In genomic region chr15:96403932-96404331, GRCh38 we compare ENCODE assay signal across 31 cellular contexts.
A peak's percentile ranks its signal among the peaks of the same experiment; 100 is the strongest.
DNase-seq lines count a peak whose midpoint lies in the region; ATAC-seq, FAIRE-seq and TF ChIP-seq lines count a peak whose summit lies in the region.
"Had no signal": no experiment of that assay in that cellular context is flagged by ENCODE, and none has a peak within 500 bp of the region (broad histone marks: within the 10 kb centered on the region; RNA-seq: fewer than 3 reads in every experiment).

No MANE protein-coding gene starts in this region.

- H3K27me3 ChIP-seq in HepG2 (ENCODE audit: control insufficient read depth in 1 of 2, insufficient read depth in 2 of 2, low read length in 2 of 2) (peaks cover 0 to 27% of the 10 kb centered on the region in 2 experiments; a peak in 3 of 5 replicates), right lobe of liver (peaks cover 5 to 11% of the 10 kb centered on the region in 2 donors), K562 (ENCODE audit: control insufficient read depth in 2 of 2, insufficient read depth in 2 of 2, low read length in 2 of 2) (peaks cover 7 to 8% of the 10 kb centered on the region in 2 experiments; a peak in 3 of 5 replicates)

- H3K27ac ChIP-seq in HepG2 (ENCODE audit: extremely low read length, insufficient read depth, low read length) (no peak overlapping the region), right lobe of liver (no peak overlapping the region), K562 (ENCODE audit: extremely low read depth, low read depth, low read length) (no peak overlapping the region)
- H3K27ac ChIP-seq: 22Rv1; A549; BLaER1; BLaER1 treated with 17β-estradiol and CSF1 and Interleukin-3, amounts not matched to agents 10 nM and 100 nM; C4-2B had no signal

- 4% methylated on average over 1 of the region's 1 CpG for WGBS in HepG2 (ENCODE audit: low lambda C conversion rate)
- WGBS in right lobe of liver (ENCODE audit: insufficient coverage, low coverage, low lambda C conversion rate, missing lambda C conversion rate): 57% methylated on average over 1 of the region's 1 CpG
- WGBS in K562 (ENCODE audit: insufficient coverage, low coverage, missing lambda C conversion rate): 38% methylated on average over 1 of the region's 1 CpG

- BruUV-seq in HepG2 (replicated peaks; lab: Mats Ljungman, UMichigan): no TSS peak
- no TSS peak for BruUV-seq in K562 (replicated peaks; lab: Mats Ljungman, UMichigan)

- no peak for ATAC-seq in HepG2
- no peak for ATAC-seq in right lobe of liver
- no peak for ATAC-seq in K562
- ATAC-seq: A549; CD8-positive, alpha-beta T cell had no signal

- TF ChIP-seq RAD21 in HepG2 (CRISPR knock-in tag; IDR thresholded peaks at IDR 0.05): no peak
- no peak for TF ChIP-seq RAD21 in K562 (CRISPR knock-in tag; conservative IDR thresholded peaks at IDR 0.05 in 1 of 2, IDR thresholded peaks at IDR 0.05 in 1 of 2)

- H3K9me3 ChIP-seq in HepG2 (ENCODE audit: low read length) (no peaks in the 10 kb centered on the region), right lobe of liver (no peaks in the 10 kb centered on the region), K562 (replicated peaks; ENCODE audit: control insufficient read depth, insufficient read depth, low read depth, low read length) (no peaks in the 10 kb centered on the region)
- H3K9me3 ChIP-seq: BE2C, Caco-2 had no signal

- H3K79me2 ChIP-seq in HepG2 (ENCODE audit: insufficient read depth, low read length): no peaks in the 10 kb centered on the region
- H3K79me2 ChIP-seq in K562 (ENCODE audit: control insufficient read depth, insufficient read depth, low read length): no peaks in the 10 kb centered on the region

- H3K9ac ChIP-seq in HepG2 (ENCODE audit: insufficient read depth, low read depth, low read length): no peak overlapping the region
- no peak overlapping the region for H3K9ac ChIP-seq in K562 (ENCODE audit: insufficient read depth in 1 of 2, low read depth in 2 of 2, low read length in 2 of 2)
- H3K9ac ChIP-seq: BLaER1; BLaER1 treated with 17β-estradiol and CSF1 and Interleukin-3, amounts not matched to agents 10 nM and 100 nM had no signal

- no peak overlapping the region for H3K4me2 ChIP-seq in HepG2 (ENCODE audit: low read depth, low read length)
- H3K4me2 ChIP-seq in K562 (ENCODE audit: insufficient read depth, low read length): no peak overlapping the region
- H3K4me2 ChIP-seq: A549; BLaER1; BLaER1 treated with 17β-estradiol and CSF1 and Interleukin-3, amounts not matched to agents 10 nM and 100 nM had no signal

- no peaks in the 10 kb centered on the region for H4K20me1 ChIP-seq in HepG2 (ENCODE audit: insufficient read depth, low read length)
- H4K20me1 ChIP-seq in K562 (replicated peaks; ENCODE audit: control insufficient read depth, insufficient read depth, low read length): no peaks in the 10 kb centered on the region
- H4K20me1 ChIP-seq: BLaER1; BLaER1 treated with 17β-estradiol and CSF1 and Interleukin-3, amounts not matched to agents 10 nM and 100 nM had no signal

- FAIRE-seq in HepG2 (lab: Jason Lieb, UNC): no peak
- peak; percentile 26 for FAIRE-seq in K562 (lab: Jason Lieb, UNC)
- FAIRE-seq: A204.1, A549, D721Med had no signal

- DNase-seq in HepG2 (ENCODE audit: low spot score) (no peak), right lobe of liver (no peak), K562 (ENCODE audit: extremely low read depth in 1 of 4, low spot score in 3 of 4) (no peak), GM03348 (ENCODE audit: low spot score) (no peak)
- DNase-seq: 8988T; ACHN; AML-193; BE2C; C1 segment of cervical spinal cord; Caco-2; Calu3; CD4-positive, alpha-beta memory T cell; CD4-positive, alpha-beta T cell; CD4-positive, CD25-positive, alpha-beta regulatory T cell; CD8-positive, alpha-beta memory T cell; CD8-positive, alpha-beta T cell; COR-L47; DMS 273 treated with DMSO at 0.1 percent for 48 hours; DMS153; DMS53; DMS79; DMS79 treated with DMSO at 0.1 percent for 48 hours; DND-41; EL had no signal

- in situ Hi-C loops in HepG2 (cut with HindIII; ENCODE audit: extremely low pct_ligation_motif_present, low pct_unique_long_range_greater_than_20kb): no loop called here
- in situ Hi-C loops in K562 (cut with MboI): no loop called here

- intact Hi-C loops in HepG2 (cut with micrococcal nuclease; ENCODE audit: unreplicated experiment): no loop called here
- intact Hi-C loops in right lobe of liver (cut with DNase I): no loop called here
- intact Hi-C loops in K562 (cut with micrococcal nuclease): no loop called here

- no peak for TF ChIP-seq CTCF in HepG2 (CRISPR knock-in tag; IDR thresholded peaks at IDR 0.05)
- no peak for TF ChIP-seq CTCF in right lobe of liver (IDR thresholded peaks at IDR 0.05)
- TF ChIP-seq CTCF in K562 (IDR thresholded peaks at IDR 0.05 in 2 of 3, conservative IDR thresholded peaks at IDR 0.05 in 1 of 3; ENCODE audit: insufficient read depth in 2 of 3, low read depth in 1 of 3, low read length in 3 of 3): no peak

- H3K36me3 ChIP-seq in HepG2 (replicated peaks in 1 of 2; ENCODE audit: control insufficient read depth in 1 of 2, insufficient read depth in 2 of 2, low read length in 2 of 2) (no peaks in the 10 kb centered on the region), right lobe of liver (no peaks in the 10 kb centered on the region), K562 (ENCODE audit: control insufficient read depth, insufficient read depth, low read length) (no peaks in the 10 kb centered on the region)
- H3K36me3 ChIP-seq: BE2C; BLaER1; BLaER1 treated with 17β-estradiol and CSF1 and Interleukin-3, amounts not matched to agents 10 nM and 100 nM had no signal

- POLR2A ChIA-PET in HepG2 (lab: Yijun Ruan, JAX): no interaction called here
- POLR2A ChIA-PET in K562 (lab: Yijun Ruan, JAX): no interaction called here

- H2AFZ ChIP-seq in HepG2 (ENCODE audit: low read length): no peak overlapping the region
- no peak overlapping the region for H2AFZ ChIP-seq in K562 (ENCODE audit: low read depth, low read length)

- CTCF ChIA-PET in HepG2 (lab: Yijun Ruan, JAX; ENCODE audit: low intra/inter-chr PET ratio, low total read pairs) (no interaction called here), K562 (lab: Yijun Ruan, JAX; ENCODE audit: low intra/inter-chr PET ratio) (no interaction called here)

- 0 out of 2 replicates have a peak, but pooled peaks cover 1% of the 10 kb centered on the region for H3K4me1 ChIP-seq in HepG2 (ENCODE audit: insufficient read depth, low read length)
- H3K4me1 ChIP-seq in right lobe of liver: peaks cover 0 to 5% (median 2%) of the 10 kb centered on the region in 4 donors
- H3K4me1 ChIP-seq in K562 (replicated peaks in 1 of 2; ENCODE audit: control insufficient read depth in 2 of 2, insufficient read depth in 2 of 2, low read length in 2 of 2): peaks cover 3 to 4% of the 10 kb centered on the region in 2 experiments; a peak in 3 of 5 replicates
- H3K4me1 ChIP-seq: A549; BE2C; BLaER1; BLaER1 treated with 17β-estradiol and CSF1 and Interleukin-3, amounts not matched to agents 10 nM and 100 nM had no signal

- TF ChIP-seq EP300 in HepG2 (IDR thresholded peaks at IDR 0.05; ENCODE audit: low read depth in 2 of 2, low read length in 2 of 2) (no peak), HepG2 (CRISPR knock-in tag; IDR thresholded peaks at IDR 0.05; ENCODE audit: borderline replicate concordance) (no peak), K562 (IDR thresholded peaks at IDR 0.05; ENCODE audit: low read length) (no peak)

- H3K9me1 ChIP-seq in K562 (ENCODE audit: control insufficient read depth, insufficient read depth, low read length): no peaks in the 10 kb centered on the region

- H3K4me3 ChIP-seq in HepG2 (replicated peaks in 1 of 3; ENCODE audit: insufficient read depth in 1 of 3, low read depth in 2 of 3, low read length in 3 of 3) (no peak overlapping the region), right lobe of liver (no peak overlapping the region), K562 (no peak overlapping the region)
- H3K4me3 ChIP-seq: A549; BLaER1; BLaER1 treated with 17β-estradiol and CSF1 and Interleukin-3, amounts not matched to agents 10 nM and 100 nM had no signal

- TF ChIP-seq POLR2A in HepG2 (IDR thresholded peaks at IDR 0.05; ENCODE audit: insufficient read depth in 1 of 2, low read depth in 2 of 2, low read length in 2 of 2): no peak
- no peak for TF ChIP-seq POLR2A in right lobe of liver (IDR thresholded peaks at IDR 0.05)
- no peak for TF ChIP-seq POLR2A in K562 (conservative IDR thresholded peaks at IDR 0.05)

TF ChIP-seq in HepG2, 621 proteins besides CTCF, POLR2A, EP300 and RAD21:
- TF ChIP-seq, protein P1, sequence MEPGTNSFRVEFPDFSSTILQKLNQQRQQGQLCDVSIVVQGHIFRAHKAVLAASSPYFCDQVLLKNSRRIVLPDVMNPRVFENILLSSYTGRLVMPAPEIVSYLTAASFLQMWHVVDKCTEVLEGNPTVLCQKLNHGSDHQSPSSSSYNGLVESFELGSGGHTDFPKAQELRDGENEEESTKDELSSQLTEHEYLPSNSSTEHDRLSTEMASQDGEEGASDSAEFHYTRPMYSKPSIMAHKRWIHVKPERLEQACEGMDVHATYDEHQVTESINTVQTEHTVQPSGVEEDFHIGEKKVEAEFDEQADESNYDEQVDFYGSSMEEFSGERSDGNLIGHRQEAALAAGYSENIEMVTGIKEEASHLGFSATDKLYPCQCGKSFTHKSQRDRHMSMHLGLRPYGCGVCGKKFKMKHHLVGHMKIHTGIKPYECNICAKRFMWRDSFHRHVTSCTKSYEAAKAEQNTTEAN (CRISPR knock-in tag; conservative IDR thresholded peaks at IDR 0.05): no peak
- 0 out of 2 replicates have a peak, but pooled peaks have one; percentile 32 for TF ChIP-seq ZNF629 (CRISPR knock-in tag; conservative IDR thresholded peaks at IDR 0.05)

TF ChIP-seq in K562, 482 proteins besides CTCF, POLR2A, EP300 and RAD21:
- TF ChIP-seq HDAC8 (tag; IDR thresholded peaks at IDR 0.05) (no peak), BCOR (IDR thresholded peaks at IDR 0.05) (peak; percentile 80; the same call in 1 of the 2 replicates), ERF (CRISPR knock-in tag; IDR thresholded peaks at IDR 0.05) (no peak), SIRT6 (IDR thresholded peaks at IDR 0.05; ENCODE audit: low read depth, low read length) (no peak), RBM25 (IDR thresholded peaks at IDR 0.05; ENCODE audit: low read depth, low read length, severe bottlenecking) (peak; percentile 85), RCOR1 (IDR thresholded peaks at IDR 0.05; ENCODE audit: borderline replicate concordance in 1 of 2, low read depth in 2 of 2, low read length in 2 of 2) (peak in 1 of 2 experiments; percentile 13; a peak in 1 of 4 replicates), HCFC1 (IDR thresholded peaks at IDR 0.05; ENCODE audit: low read depth, low read length) (no peak), KDM1A (IDR thresholded peaks at IDR 0.05) (peak; percentile 54 to 71; a peak in 3 of 4 replicates), ZNF24 (IDR thresholded peaks at IDR 0.05) (peak; percentile 80)
TF ChIP-seq in K562: peak in this region for 5.

Comparison
In these comparisons a context has a peak if more than half of its experiments do, and no peak if none do; other contexts are left out.
1. Of the 241 proteins assayed by ChIP-seq in both HepG2 and K562: peak only in HepG2: none; only in K562: KDM1A and ZNF24; in both: none; in neither: 239.